Comparison of ENCODE assay signal across 8 cellular contexts in the genomic region with DNA sequence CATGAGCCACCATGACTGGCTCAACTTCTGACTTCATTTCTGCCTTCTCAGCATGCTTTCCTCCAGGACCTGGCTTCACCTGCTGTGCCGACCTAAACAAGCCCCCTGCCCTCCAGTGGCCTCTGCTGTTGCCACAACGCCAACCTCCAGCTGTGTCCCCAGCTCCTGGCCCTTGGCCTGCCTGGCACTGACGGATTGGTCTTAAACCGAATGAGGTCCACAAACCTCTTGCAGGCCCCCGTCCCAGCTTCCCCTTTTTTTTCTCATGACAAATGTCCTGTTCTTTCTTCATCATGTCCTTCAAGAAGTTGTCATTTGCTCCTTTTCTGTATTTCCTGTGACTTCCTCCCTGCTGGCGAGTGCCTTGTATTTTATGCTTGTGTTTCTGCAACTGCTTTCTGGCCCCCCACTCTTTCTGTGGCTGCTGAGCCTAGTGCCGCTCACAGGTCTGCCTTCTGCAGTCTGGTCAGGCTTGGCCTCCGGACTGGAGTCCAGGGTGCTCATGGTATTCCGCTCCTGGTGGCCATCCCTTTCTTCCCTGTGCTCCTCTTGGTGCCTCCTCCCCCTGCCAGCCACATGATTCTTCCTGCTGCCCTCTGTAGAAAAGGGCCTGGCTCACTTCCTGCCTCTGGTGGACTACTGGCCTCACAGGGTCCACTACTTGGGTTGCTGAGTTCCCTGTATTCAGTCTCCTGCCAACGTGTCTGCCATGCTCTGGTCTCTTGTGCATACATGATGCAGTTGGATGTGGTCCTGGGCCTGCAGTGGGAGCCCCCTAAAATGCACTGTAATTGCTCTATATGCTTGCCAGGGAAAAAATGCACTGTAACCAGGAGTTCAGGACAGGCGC. TPM values are rescaled to one million over a fixed set of nuclear protein-coding genes. Genes with fewer than 3 reads are reported as not detected.
A peak's percentile ranks its signal among the peaks of the same experiment; 100 is the strongest.
DNase-seq lines count a peak whose midpoint lies in the region; ATAC-seq and TF ChIP-seq lines count a peak whose summit lies in the region.

No MANE protein-coding gene starts in this region.

- peak in 1 of 4 donors; percentile 6 for TF ChIP-seq POLR2A in esophagus squamous epithelium (IDR thresholded peaks at IDR 0.05)
- no peak for TF ChIP-seq POLR2A in GM18505 (IDR thresholded peaks at IDR 0.05; ENCODE audit: borderline replicate concordance, extremely low read depth, insufficient read depth, insufficient read length)

- H3K9ac ChIP-seq in SK-N-MC (ENCODE audit: insufficient read length) (no peak overlapping the region), rectal smooth muscle tissue (ENCODE audit: low read length) (no peak overlapping the region)

- intact Hi-C loops in esophagus squamous epithelium (cut with DNase I), result no loop called here

- H3K9me3 ChIP-seq in SK-N-MC (ENCODE audit: low read depth, low read length) (no peaks in the 10 kb centered on the region), esophagus squamous epithelium (no peaks in the 10 kb centered on the region)

- 0 out of 2 replicates have a peak overlapping the region, but pooled peaks have one; percentile 6 for H3K27ac ChIP-seq in SK-N-MC
- peak overlapping the region; percentile 93 to 100 (median 98) for H3K27ac ChIP-seq in esophagus squamous epithelium
- H3K27ac ChIP-seq in rectal smooth muscle tissue (ENCODE audit: low read depth, low read length), result no peak overlapping the region

- no peaks in the 10 kb centered on the region for H3K27me3 ChIP-seq in esophagus squamous epithelium
- H3K27me3 ChIP-seq in rectal smooth muscle tissue (ENCODE audit: control insufficient read depth, insufficient read depth, low read length), result no peaks in the 10 kb centered on the region

- H3K4me3 ChIP-seq in SK-N-MC (no peak overlapping the region), esophagus squamous epithelium (peak overlapping the region in 3 of 4 donors; percentile 89 to 94 (median 92)), rectal smooth muscle tissue (ENCODE audit: low read length) (peak overlapping the region; percentile 5)

- H3K36me3 ChIP-seq in SK-N-MC (ENCODE audit: insufficient read depth, low read length) (no peaks in the 10 kb centered on the region), esophagus squamous epithelium (peaks cover 0 to 23% (median 7%) of the 10 kb centered on the region in 3 donors), rectal smooth muscle tissue (ENCODE audit: control insufficient read depth, insufficient read depth, low read length) (no peaks in the 10 kb centered on the region)

- peak; percentile 42 for DNase-seq in GDM1 (lab: John Stamatoyannopoulos, UW)
- DNase-seq in SK-N-MC (ENCODE audit: low read depth, low spot score), result no peak
- DNase-seq in esophagus squamous epithelium (lab: John Stamatoyannopoulos, UW), result no peak
- DNase-seq in activated effector memory CD4-positive, alpha-beta T cell treated with anti-CD3 and anti-CD28 coated beads, Interleukin-2, amount 50 U/mL, for 16 hours, result no peak

- no peak for ATAC-seq in GM18505 (IDR thresholded peaks at IDR 0.05; ENCODE audit: unreplicated experiment)
- no peak for ATAC-seq in HG03521 (IDR thresholded peaks at IDR 0.05; ENCODE audit: unreplicated experiment)
- no peak for ATAC-seq in HG03108 (IDR thresholded peaks at IDR 0.05; ENCODE audit: unreplicated experiment)

- H3K4me1 ChIP-seq in esophagus squamous epithelium (peaks cover 65 to 84% (median 69%) of the 10 kb centered on the region in 3 donors), rectal smooth muscle tissue (ENCODE audit: control insufficient read depth, insufficient read depth, low read length) (peaks cover 33% of the 10 kb centered on the region)

- no peak for TF ChIP-seq CTCF in esophagus squamous epithelium (IDR thresholded peaks at IDR 0.05)

- WGBS in esophagus squamous epithelium, 2 donors, result 52 to 62% methylated on average over 10 of the region's 11 CpGs

RNA-seq across cellular contexts. Expression of gene ATP6V0C, which starts 2.9 kb away (rescaled TPM):
- 100 to 1,000 TPM in 2 of 4 donors, 10 to 100 TPM in 2; 70.8 to 196 (median 125) TPM for total RNA-seq in esophagus squamous epithelium

RNA-seq across cellular contexts. Expression of gene AMDHD2, which starts 3.6 kb away (rescaled TPM):
- 10 to 100 TPM; 11.6 to 23.9 (median 17.5) TPM for total RNA-seq in esophagus squamous epithelium

RNA-seq across cellular contexts. Expression of gene CEMP1, which starts 14.6 kb away (rescaled TPM):
- under 1 TPM in 1 of 4 donors, not detected in 3; 0.76 TPM for total RNA-seq in esophagus squamous epithelium

RNA-seq across cellular contexts. Expression of gene PDPK1, which starts 21.2 kb away (rescaled TPM):
- total RNA-seq in esophagus squamous epithelium, result 10 to 100 TPM; 18.3 to 28.2 (median 23.3) TPM

RNA-seq across cellular contexts. Expression of gene TBC1D24, which starts 41.7 kb away (rescaled TPM):
- 1 to 10 TPM; 3.1 to 4.6 (median 3.7) TPM for total RNA-seq in esophagus squamous epithelium
